ENCODE assay signal across 18 cellular contexts in genomic region chr15:89667706-89667960, GRCh38. TPM values are rescaled to one million over a fixed set of nuclear protein-coding genes. Genes with fewer than 3 reads are reported as not detected.
DNase-seq lines count a peak whose midpoint lies in the region; ATAC-seq and TF ChIP-seq lines count a peak whose summit lies in the region.
"Had no signal": no experiment of that assay in that cellular context is flagged by ENCODE, and none has a peak within 500 bp of the region (broad histone marks: within the 10 kb centered on the region; RNA-seq: fewer than 3 reads in every experiment).

No MANE protein-coding gene starts in this region.

- ATAC-seq in HG03457 (IDR thresholded peaks at IDR 0.05; ENCODE audit: unreplicated experiment) = no peak
- ATAC-seq: A549, GM23338, HCT116 had no signal

- peaks cover 25% of the 10 kb centered on the region for H3K27me3 Mint-ChIP-seq in T-helper 1 cell treated with Interleukin-12 subunit alpha and Interleukin-12 subunit beta and Interleukin-4 antibody, amounts not matched to agents 30 μg/mL and 1 μg/mL, for 36 hours (ENCODE audit: low read depth)

- TF ChIP-seq POLR2A in transverse colon (IDR thresholded peaks at IDR 0.05) = no peak

- no peaks in the 10 kb centered on the region for H3K9me3 ChIP-seq in ascending aorta
- no peaks in the 10 kb centered on the region for H3K9me3 ChIP-seq in subcutaneous abdominal adipose tissue (ENCODE audit: control insufficient read depth in 5 of 5, low read length in 5 of 5)
- no peaks in the 10 kb centered on the region for H3K9me3 ChIP-seq in transverse colon
- H3K9me3 ChIP-seq: A549, Caco-2 had no signal

- H3K27me3 ChIP-seq in H7 (ENCODE audit: control insufficient read depth, insufficient read depth, low read length) (peaks cover 13% of the 10 kb centered on the region), ascending aorta (no peaks in the 10 kb centered on the region), subcutaneous abdominal adipose tissue (ENCODE audit: control insufficient read depth in 5 of 5, insufficient read depth in 4 of 5, low read length in 5 of 5) (no peaks in the 10 kb centered on the region), transverse colon (no peaks in the 10 kb centered on the region)

- H3K36me3 Mint-ChIP-seq in T-helper 1 cell treated with Interleukin-12 subunit alpha and Interleukin-12 subunit beta and Interleukin-4 antibody, amounts not matched to agents 30 μg/mL and 1 μg/mL, for 36 hours (ENCODE audit: low read depth) = no peaks in the 10 kb centered on the region

- no peak overlapping the region for H3K27ac Mint-ChIP-seq in T-helper 1 cell treated with Interleukin-12 subunit alpha and Interleukin-12 subunit beta and Interleukin-4 antibody, amounts not matched to agents 30 μg/mL and 1 μg/mL, for 36 hours
- H3K27ac Mint-ChIP-seq: CD4-positive, alpha-beta T cell; GM23338; HFFc6 had no signal

- in situ Hi-C loops in transverse colon (cut with MboI; ENCODE audit: low pct_ligation_motif_present in 1 of 4, low pct_unique_long_range_greater_than_20kb in 1 of 4, low sequenced_read_pairs in 3 of 4) = no loop called here

- no peaks in the 10 kb centered on the region for H3K9me3 Mint-ChIP-seq in T-helper 1 cell treated with Interleukin-12 subunit alpha and Interleukin-12 subunit beta and Interleukin-4 antibody, amounts not matched to agents 30 μg/mL and 1 μg/mL, for 36 hours
- H3K9me3 Mint-ChIP-seq: CD4-positive, alpha-beta T cell; GM23338; HFFc6 had no signal

- intact Hi-C loops in ascending aorta (cut with DNase I) (loop anchor here (10.0 kb wide), 2 partner anchors 437 to 567 kb away; partner anchors contain the start of genes CIB1, GDPGP1 and IDH2), transverse colon (cut with DNase I; ENCODE audit: low total_unique reads) (no loop called here)

- H3K4me3 Mint-ChIP-seq in T-helper 1 cell treated with Interleukin-12 subunit alpha and Interleukin-12 subunit beta and Interleukin-4 antibody, amounts not matched to agents 30 μg/mL and 1 μg/mL, for 36 hours = peak overlapping the region; percentile 48
- H3K4me3 Mint-ChIP-seq: CD4-positive, alpha-beta T cell; GM23338; HFFc6 had no signal

- H3K4me3 ChIP-seq in H7 (ENCODE audit: insufficient read depth, low read depth, low read length) (no peak overlapping the region), ascending aorta (no peak overlapping the region), subcutaneous abdominal adipose tissue (ENCODE audit: low read depth in 1 of 5, low read length in 5 of 5) (no peak overlapping the region), transverse colon (no peak overlapping the region)
- H3K4me3 ChIP-seq: A549, GM23338 had no signal

- TF ChIP-seq CTCF in ascending aorta (IDR thresholded peaks at IDR 0.05) = no peak
- TF ChIP-seq CTCF in transverse colon (IDR thresholded peaks at IDR 0.05) = no peak

- peaks cover 15 to 26% of the 10 kb centered on the region in 2 donors for H3K4me1 ChIP-seq in ascending aorta
- peaks cover 3 to 87% (median 79%) of the 10 kb centered on the region in 5 donors for H3K4me1 ChIP-seq in subcutaneous abdominal adipose tissue (ENCODE audit: control insufficient read depth in 5 of 5, insufficient read depth in 5 of 5, low read length in 5 of 5)
- H3K4me1 ChIP-seq in transverse colon = peaks cover 8 to 23% (median 14%) of the 10 kb centered on the region in 4 donors

- H3K27ac ChIP-seq in ascending aorta (peak overlapping the region; percentile 19 to 96), subcutaneous abdominal adipose tissue (ENCODE audit: low read depth, low read length) (peak overlapping the region; percentile 50), transverse colon (no peak overlapping the region)
- H3K27ac ChIP-seq: 22Rv1, A549, C4-2B had no signal

- H3K36me3 ChIP-seq in H7 (replicated peaks; ENCODE audit: control insufficient read depth, insufficient read depth, low read length) (no peaks in the 10 kb centered on the region), ascending aorta (no peaks in the 10 kb centered on the region), subcutaneous abdominal adipose tissue (ENCODE audit: control insufficient read depth in 5 of 5, insufficient read depth in 5 of 5, low read length in 5 of 5) (peaks cover 0 to 64% (median 57%) of the 10 kb centered on the region in 5 donors), transverse colon (no peaks in the 10 kb centered on the region)

- no peak overlapping the region for H3K9ac ChIP-seq in subcutaneous abdominal adipose tissue (ENCODE audit: low read length in 5 of 5)

- H3K4me1 Mint-ChIP-seq in T-helper 1 cell treated with Interleukin-12 subunit alpha and Interleukin-12 subunit beta and Interleukin-4 antibody, amounts not matched to agents 30 μg/mL and 1 μg/mL, for 36 hours (ENCODE audit: low read depth) = peaks cover 2% of the 10 kb centered on the region

- DNase-seq in T-helper 1 cell (no peak), H7 (peak; percentile 50), ascending aorta (ENCODE audit: low spot score in 2 of 2) (no peak), transverse colon (no peak)
- DNase-seq: AML-193; Caco-2; CD4-positive, alpha-beta T cell; GDM1; HFFc6; IMR-90 had no signal

- TF ChIP-seq EP300 in transverse colon (IDR thresholded peaks at IDR 0.05; ENCODE audit: low read depth) = no peak

- 96% methylated on average over 7 of the region's 7 CpGs; no CpG with 5 or more reads in 1 of the 2 donors for WGBS in transverse colon (ENCODE audit: low coverage in 1 of 2), 2 donors

RNA-seq across cellular contexts. Expression of gene PLIN1, which starts 11.5 kb away (rescaled TPM):
- total RNA-seq in H7 (2014; rRNA removed; shearing (Covaris generic)) = 0.18 TPM in 1 of 2 replicates, not detected in the other
- total RNA-seq in ascending aorta (39.3 TPM), transverse colon (10 to 100 TPM in 3 of 4 donors, 1 to 10 TPM in 1; 4.6 to 48.3 (median 11.9) TPM)
- total RNA-seq: Caco-2, HFFc6 had no signal

RNA-seq across cellular contexts. Expression of gene KIF7, which starts 12.4 kb away (rescaled TPM):
- 7.8 and 9.0 TPM in 2 replicates for total RNA-seq in H7 (2014; rRNA removed; shearing (Covaris generic))
- 39.1 TPM for total RNA-seq in ascending aorta
- 10 to 100 TPM in 1 of 4 donors, 1 to 10 TPM in 3; 2.3 to 11.5 (median 5.4) TPM for total RNA-seq in transverse colon

RNA-seq across cellular contexts. Expression of gene PEX11A, which starts 22.9 kb away (rescaled TPM):
- total RNA-seq in H7 (2014; rRNA removed; shearing (Covaris generic)) = 1.3 and 1.6 TPM in 2 replicates
- 34.2 TPM for total RNA-seq in ascending aorta
- total RNA-seq in transverse colon = 100 to 1,000 TPM in 1 of 4 donors, 10 to 100 TPM in 2, 1 to 10 TPM in 1; 6.8 to 113 (median 40.6) TPM

RNA-seq across cellular contexts. Expression of gene WDR93, which starts 23.0 kb away (rescaled TPM):
- not detected in 2 replicates for total RNA-seq in H7 (2014; rRNA removed; shearing (Covaris generic))
- total RNA-seq in ascending aorta (not detected), transverse colon (not detected)
- total RNA-seq: CD4-positive, alpha-beta T cell; IMR-90 had no signal

Comparison
In these comparisons a context has a peak if more than half of its experiments do, and no peak if none do; other contexts are left out.
1. H3K27ac ChIP-seq: peak in ascending aorta (2 of 2) and subcutaneous abdominal adipose tissue (single experiment); none in transverse colon (0 of 4).